In genomic region chr1:33713058-33713877, GRCh38 we compare ENCODE assay signal across 22 cellular contexts.
"Had no signal": no experiment of that assay in that cellular context is flagged by ENCODE, and none has a peak within 500 bp of the region (broad histone marks: within the 10 kb centered on the region; RNA-seq: fewer than 3 reads in every experiment).

No MANE protein-coding gene starts in this region.

- H3K9me3 ChIP-seq: neutrophil, ovary, right lobe of liver, tibial artery, upper lobe of right lung had no signal

- H3K4me3 ChIP-seq: dorsolateral prefrontal cortex, ovary, right lobe of liver, tibial artery, upper lobe of right lung had no signal

- H3K27ac Mint-ChIP-seq: effector memory CD8-positive, alpha-beta T cell; immature natural killer cell; naive B cell; nephron; progenitor cell of endocrine pancreas; stimulated activated effector memory CD8-positive, alpha-beta T cell treated with anti-CD3 and anti-CD28 coated beads, Interleukin-12 subunit alpha, Interleukin-12 subunit beta, amount 100 ng/mL, for 72 hours had no signal

- H3K4me1 Mint-ChIP-seq: central memory CD8-positive, alpha-beta T cell; immature natural killer cell; naive B cell; stimulated activated effector memory CD8-positive, alpha-beta T cell treated with anti-CD3 and anti-CD28 coated beads, Interleukin-12 subunit alpha, Interleukin-12 subunit beta, amount 100 ng/mL, for 72 hours had no signal

- H3K4me3 Mint-ChIP-seq: central memory CD8-positive, alpha-beta T cell; effector memory CD8-positive, alpha-beta T cell; immature natural killer cell; naive B cell; nephron; stimulated activated effector memory CD8-positive, alpha-beta T cell treated with anti-CD3 and anti-CD28 coated beads, Interleukin-12 subunit alpha, Interleukin-12 subunit beta, amount 100 ng/mL, for 72 hours had no signal

- H3K36me3 Mint-ChIP-seq: immature natural killer cell; naive B cell; stimulated activated effector memory CD8-positive, alpha-beta T cell treated with anti-CD3 and anti-CD28 coated beads, Interleukin-12 subunit alpha, Interleukin-12 subunit beta, amount 100 ng/mL, for 72 hours had no signal

- DNase-seq: cortex of kidney; dorsolateral prefrontal cortex; effector memory CD8-positive, alpha-beta T cell; foreskin keratinocyte; immature natural killer cell; kidney; left cardiac atrium; left ventricle myocardium superior; mesendoderm; naive B cell; ovary; right lobe of liver; stimulated activated CD4-positive, alpha-beta T cell treated with anti-CD3 and anti-CD28 coated beads, Interleukin-4, amount 100 ng/mL, for 1 hour; stimulated activated CD8-positive, alpha-beta memory T cell treated with anti-CD3 and anti-CD28 coated beads, Interleukin-4, amount 100 ng/mL, for 48 hours; stimulated activated naive CD8-positive, alpha-beta T cell treated with anti-CD3 and anti-CD28 coated beads, Interleukin-15, Interleukin-2, amounts not matched to agents 100 U/mL and 50 U/mL, for 24 hours; tibial artery; upper lobe of right lung had no signal

- H3K9me3 Mint-ChIP-seq: central memory CD8-positive, alpha-beta T cell; effector memory CD8-positive, alpha-beta T cell; immature natural killer cell; naive B cell; nephron; stimulated activated effector memory CD8-positive, alpha-beta T cell treated with anti-CD3 and anti-CD28 coated beads, Interleukin-12 subunit alpha, Interleukin-12 subunit beta, amount 100 ng/mL, for 72 hours had no signal

- H3K4me1 ChIP-seq: foreskin keratinocyte, right lobe of liver, tibial artery, upper lobe of right lung had no signal

- H3K27me3 ChIP-seq: dorsolateral prefrontal cortex, foreskin keratinocyte, ovary, right lobe of liver, upper lobe of right lung had no signal

- H3K27ac ChIP-seq: dorsolateral prefrontal cortex, foreskin keratinocyte, neutrophil, ovary, right lobe of liver, tibial artery, upper lobe of right lung had no signal

- H3K36me3 ChIP-seq: neutrophil, ovary, right lobe of liver, tibial artery, upper lobe of right lung had no signal
